Comparison of ENCODE assay signal across 1 cellular context in genomic region chr7:6171532-6172330, GRCh38.
A peak's percentile ranks its signal among the peaks of the same experiment; 100 is the strongest.
TF ChIP-seq lines count a peak whose summit lies in the region.

No MANE protein-coding gene starts in this region.

TF ChIP-seq in H1, 55 proteins besides CTCF, POLR2A, EP300 and RAD21:
- TF ChIP-seq RBBP5 (IDR thresholded peaks at IDR 0.05; ENCODE audit: borderline replicate concordance, low read depth, low read length) (0 out of 2 replicates have a peak, but pooled peaks have one; percentile 53), POLR2AphosphoS5 (IDR thresholded peaks at IDR 0.05; ENCODE audit: low read depth, low read length) (peak; percentile 22; the same call in 1 of the 2 replicates), TAF1 (IDR thresholded peaks at IDR 0.05; ENCODE audit: low read depth, low read length) (no peak), ATF3 (IDR thresholded peaks at IDR 0.05; ENCODE audit: insufficient read depth, low read depth, low read length) (no peak), EGR1 (IDR thresholded peaks at IDR 0.05; ENCODE audit: borderline replicate concordance, low read depth, low read length) (peak; percentile 77; the same call in 1 of the 2 replicates), TBP (IDR thresholded peaks at IDR 0.05; ENCODE audit: low read depth, low read length) (no peak), MAX (IDR thresholded peaks at IDR 0.05) (peak; percentile 64), ASH2L (IDR thresholded peaks at IDR 0.05; ENCODE audit: low read length) (peak; percentile 55), TEAD4 (IDR thresholded peaks at IDR 0.05; ENCODE audit: low read depth, low read length) (peak; percentile 10; the same call in 1 of the 2 replicates), SIN3A (conservative IDR thresholded peaks at IDR 0.05 in 1 of 2, IDR thresholded peaks at IDR 0.05 in 1 of 2; ENCODE audit: low read depth in 1 of 2, low read length in 2 of 2) (0 out of 4 replicates have a peak, but pooled peaks of 1 of the 2 experiments have one; percentile 35), KDM1A (IDR thresholded peaks at IDR 0.05; ENCODE audit: borderline replicate concordance, low read length) (no peak)
